8 cellular contexts compared by ENCODE assay signal in genomic region chr2:169828141-169828811, GRCh38. TPM values are rescaled to one million over a fixed set of nuclear protein-coding genes. Genes with fewer than 3 reads are reported as not detected.
DNase-seq lines count a peak whose midpoint lies in the region; ATAC-seq and TF ChIP-seq lines count a peak whose summit lies in the region.

No MANE protein-coding gene starts in this region.

- H3K9me3 ChIP-seq in lung (ENCODE audit: control insufficient read depth in 2 of 2, insufficient read depth in 1 of 2, low read length in 1 of 2): no peaks in the 10 kb centered on the region

- DNase-seq in D341Med (ENCODE audit: low spot score) (peak; percentile 48), H7 (peak; percentile 65), NCI-H2196 (lab: John Stamatoyannopoulos, UW; ENCODE audit: unreplicated experiment) (peak; percentile 8), lung (ENCODE audit: low spot score) (peak; percentile 70), NCI-H2081 treated with DMSO at 0.1 percent for 48 hours (lab: John Stamatoyannopoulos, UW) (no peak)
- peak; percentile 39 for DNase-seq in activated CD4-positive, alpha-beta T cell treated with anti-CD3 and anti-CD28 coated beads, Interleukin-2, amount 50 U/mL, for 1 hour
- peak; percentile 38 for DNase-seq in effector CD4-positive, alpha-beta T cell
- DNase-seq in stimulated activated CD8-positive, alpha-beta memory T cell treated with anti-CD3 and anti-CD28 coated beads, Interleukin-2, amount 100 ng/mL, for 48 hours (ENCODE audit: low read depth in 2 of 2): peak; percentile 31 to 44

- H3K4me3 ChIP-seq in H7 (ENCODE audit: insufficient read depth, low read depth, low read length) (peak overlapping the region; percentile 81), lung (peak overlapping the region; percentile 89)

- H3K27ac ChIP-seq in lung (ENCODE audit: low read depth in 1 of 2, low read length in 1 of 2): peak overlapping the region; percentile 96 to 97

- H3K36me3 ChIP-seq in H7 (replicated peaks; ENCODE audit: control insufficient read depth, insufficient read depth, low read length) (no peaks in the 10 kb centered on the region), lung (ENCODE audit: control insufficient read depth in 2 of 2, insufficient read depth in 2 of 2, low read length in 2 of 2) (no peaks in the 10 kb centered on the region)

- peaks cover 0 to 11% of the 10 kb centered on the region in 2 donors for H3K4me1 ChIP-seq in lung (ENCODE audit: control insufficient read depth in 2 of 2, insufficient read depth in 2 of 2, low read length in 2 of 2)

- WGBS in lung, 2 donors: 1% methylated on average over 13 of the region's 13 CpGs

- no peak for TF ChIP-seq CTCF in lung (IDR thresholded peaks at IDR 0.05; ENCODE audit: control extremely low read depth, extremely low read depth)

- peak; percentile 24 for ATAC-seq in lung (ENCODE audit: insufficient read depth, low FRiP score)

- H3K27me3 ChIP-seq in H7 (ENCODE audit: control insufficient read depth, insufficient read depth, low read length) (no peaks in the 10 kb centered on the region), lung (ENCODE audit: control insufficient read depth, insufficient read depth) (no peaks in the 10 kb centered on the region)

RNA-seq across cellular contexts. Expression of gene UBR3, which starts 1.0 kb away (rescaled TPM):
- 9.3 and 11.8 TPM in 2 replicates for total RNA-seq in H7 (2014; rRNA removed; shearing (Covaris generic))
- 100 to 1,000 TPM in 1 of 2 donors, 10 to 100 TPM in 1; 35.9 to 137 TPM for total RNA-seq in lung
- 10 to 100 TPM in 1 of 2 donors, 1 to 10 TPM in 1; 9.5 to 15.5 TPM for polyA plus RNA-seq in lung

RNA-seq across cellular contexts. Expression of gene METTL5, which starts 3.6 kb away (rescaled TPM):
- 61.5 and 80.7 TPM in 2 replicates for total RNA-seq in H7 (2014; rRNA removed; shearing (Covaris generic))
- total RNA-seq in lung: 10 to 100 TPM; 29.2 to 32.5 TPM
- polyA plus RNA-seq in lung: 10 to 100 TPM; 33.5 to 59.0 TPM

RNA-seq across cellular contexts. Expression of gene SSB, which starts 29.6 kb away (rescaled TPM):
- total RNA-seq in H7 (2014; rRNA removed; shearing (Covaris generic)): 110 and 169 TPM in 2 replicates
- total RNA-seq in lung: 100 to 1,000 TPM in 1 of 2 donors, 10 to 100 TPM in 1; 62.1 to 116 TPM
- polyA plus RNA-seq in lung: 10 to 100 TPM; 58.0 to 80.6 TPM
